2 cellular contexts compared by ENCODE assay signal in the genomic region with DNA sequence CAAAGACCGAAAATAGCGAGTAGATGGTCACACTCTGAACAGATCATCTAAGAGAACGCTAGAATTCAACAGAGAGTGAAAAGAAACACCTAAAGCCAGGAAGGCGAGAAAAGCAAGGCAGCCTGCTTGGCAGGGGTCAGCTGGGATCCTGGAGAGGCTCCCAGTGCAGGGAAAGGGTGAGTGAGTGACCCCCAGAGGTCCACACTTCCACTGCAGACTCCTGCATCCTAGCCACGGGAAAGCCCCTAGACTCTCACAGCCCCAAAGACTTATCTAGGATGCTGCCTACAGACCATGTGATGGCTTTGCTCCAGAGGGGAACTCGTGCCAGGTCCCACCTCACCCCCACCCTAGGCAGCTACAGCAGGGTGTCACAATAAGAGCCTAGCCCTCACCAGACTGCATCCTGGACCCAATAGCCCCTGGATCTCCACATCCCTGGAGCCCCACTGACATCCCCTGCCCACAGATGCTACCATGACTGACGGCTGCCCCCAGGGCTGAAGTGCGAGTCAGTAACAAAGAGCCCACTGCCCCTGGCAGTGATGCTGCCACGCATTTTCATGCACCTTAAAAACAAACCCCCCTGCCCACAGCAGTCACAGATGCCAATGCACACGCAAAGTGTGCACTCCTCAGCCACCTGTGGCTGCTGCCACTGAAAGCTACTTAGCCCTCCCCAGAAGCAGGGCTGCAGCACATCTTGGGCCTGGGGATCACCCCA.
TF ChIP-seq lines count a peak whose summit lies in the region.

No MANE protein-coding gene starts in this region.

TF ChIP-seq in Ishikawa, 13 proteins besides CTCF, POLR2A, EP300 and RAD21:
- TF ChIP-seq CEBPB (IDR thresholded peaks at IDR 0.05): no peak
- TF ChIP-seq EGR1 (IDR thresholded peaks at IDR 0.05): no peak
- TF ChIP-seq, protein P1, sequence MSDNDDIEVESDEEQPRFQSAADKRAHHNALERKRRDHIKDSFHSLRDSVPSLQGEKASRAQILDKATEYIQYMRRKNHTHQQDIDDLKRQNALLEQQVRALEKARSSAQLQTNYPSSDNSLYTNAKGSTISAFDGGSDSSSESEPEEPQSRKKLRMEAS (IDR thresholded peaks at IDR 0.05): no peak
- no peak for TF ChIP-seq TCF12 (IDR thresholded peaks at IDR 0.05; ENCODE audit: low read depth)
- TF ChIP-seq, protein P2, sequence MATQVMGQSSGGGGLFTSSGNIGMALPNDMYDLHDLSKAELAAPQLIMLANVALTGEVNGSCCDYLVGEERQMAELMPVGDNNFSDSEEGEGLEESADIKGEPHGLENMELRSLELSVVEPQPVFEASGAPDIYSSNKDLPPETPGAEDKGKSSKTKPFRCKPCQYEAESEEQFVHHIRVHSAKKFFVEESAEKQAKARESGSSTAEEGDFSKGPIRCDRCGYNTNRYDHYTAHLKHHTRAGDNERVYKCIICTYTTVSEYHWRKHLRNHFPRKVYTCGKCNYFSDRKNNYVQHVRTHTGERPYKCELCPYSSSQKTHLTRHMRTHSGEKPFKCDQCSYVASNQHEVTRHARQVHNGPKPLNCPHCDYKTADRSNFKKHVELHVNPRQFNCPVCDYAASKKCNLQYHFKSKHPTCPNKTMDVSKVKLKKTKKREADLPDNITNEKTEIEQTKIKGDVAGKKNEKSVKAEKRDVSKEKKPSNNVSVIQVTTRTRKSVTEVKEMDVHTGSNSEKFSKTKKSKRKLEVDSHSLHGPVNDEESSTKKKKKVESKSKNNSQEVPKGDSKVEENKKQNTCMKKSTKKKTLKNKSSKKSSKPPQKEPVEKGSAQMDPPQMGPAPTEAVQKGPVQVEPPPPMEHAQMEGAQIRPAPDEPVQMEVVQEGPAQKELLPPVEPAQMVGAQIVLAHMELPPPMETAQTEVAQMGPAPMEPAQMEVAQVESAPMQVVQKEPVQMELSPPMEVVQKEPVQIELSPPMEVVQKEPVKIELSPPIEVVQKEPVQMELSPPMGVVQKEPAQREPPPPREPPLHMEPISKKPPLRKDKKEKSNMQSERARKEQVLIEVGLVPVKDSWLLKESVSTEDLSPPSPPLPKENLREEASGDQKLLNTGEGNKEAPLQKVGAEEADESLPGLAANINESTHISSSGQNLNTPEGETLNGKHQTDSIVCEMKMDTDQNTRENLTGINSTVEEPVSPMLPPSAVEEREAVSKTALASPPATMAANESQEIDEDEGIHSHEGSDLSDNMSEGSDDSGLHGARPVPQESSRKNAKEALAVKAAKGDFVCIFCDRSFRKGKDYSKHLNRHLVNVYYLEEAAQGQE (IDR thresholded peaks at IDR 0.05; ENCODE audit: low read depth): no peak
- TF ChIP-seq TAF1 (IDR thresholded peaks at IDR 0.05; ENCODE audit: low read depth): no peak
- TF ChIP-seq FOXM1 (IDR thresholded peaks at IDR 0.05; ENCODE audit: borderline replicate concordance, low read depth): no peak
- TF ChIP-seq NFIC (IDR thresholded peaks at IDR 0.05): no peak
- TF ChIP-seq, protein P3, sequence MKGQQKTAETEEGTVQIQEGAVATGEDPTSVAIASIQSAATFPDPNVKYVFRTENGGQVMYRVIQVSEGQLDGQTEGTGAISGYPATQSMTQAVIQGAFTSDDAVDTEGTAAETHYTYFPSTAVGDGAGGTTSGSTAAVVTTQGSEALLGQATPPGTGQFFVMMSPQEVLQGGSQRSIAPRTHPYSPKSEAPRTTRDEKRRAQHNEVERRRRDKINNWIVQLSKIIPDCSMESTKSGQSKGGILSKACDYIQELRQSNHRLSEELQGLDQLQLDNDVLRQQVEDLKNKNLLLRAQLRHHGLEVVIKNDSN (IDR thresholded peaks at IDR 0.05): no peak
- no peak for TF ChIP-seq ZBTB7A (IDR thresholded peaks at IDR 0.05; ENCODE audit: low read depth)
- TF ChIP-seq TEAD4 (IDR thresholded peaks at IDR 0.05): no peak
- TF ChIP-seq YY1 (IDR thresholded peaks at IDR 0.05; ENCODE audit: low read depth): no peak
- TF ChIP-seq CREB1 (IDR thresholded peaks at IDR 0.05; ENCODE audit: low read depth): no peak

TF ChIP-seq in H1, 55 proteins besides CTCF, POLR2A, EP300 and RAD21:
- TF ChIP-seq, protein P4, sequence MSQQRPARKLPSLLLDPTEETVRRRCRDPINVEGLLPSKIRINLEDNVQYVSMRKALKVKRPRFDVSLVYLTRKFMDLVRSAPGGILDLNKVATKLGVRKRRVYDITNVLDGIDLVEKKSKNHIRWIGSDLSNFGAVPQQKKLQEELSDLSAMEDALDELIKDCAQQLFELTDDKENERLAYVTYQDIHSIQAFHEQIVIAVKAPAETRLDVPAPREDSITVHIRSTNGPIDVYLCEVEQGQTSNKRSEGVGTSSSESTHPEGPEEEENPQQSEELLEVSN (IDR thresholded peaks at IDR 0.05): no peak
- no peak for TF ChIP-seq GABPA (IDR thresholded peaks at IDR 0.05; ENCODE audit: borderline replicate concordance, insufficient read depth, low read length)
- TF ChIP-seq NANOG (IDR thresholded peaks at IDR 0.05; ENCODE audit: insufficient read depth, low read depth, low read length, poor library complexity, severe bottlenecking): no peak
- TF ChIP-seq KDM5A (IDR thresholded peaks at IDR 0.05; ENCODE audit: low read length): no peak
- TF ChIP-seq, protein P5, sequence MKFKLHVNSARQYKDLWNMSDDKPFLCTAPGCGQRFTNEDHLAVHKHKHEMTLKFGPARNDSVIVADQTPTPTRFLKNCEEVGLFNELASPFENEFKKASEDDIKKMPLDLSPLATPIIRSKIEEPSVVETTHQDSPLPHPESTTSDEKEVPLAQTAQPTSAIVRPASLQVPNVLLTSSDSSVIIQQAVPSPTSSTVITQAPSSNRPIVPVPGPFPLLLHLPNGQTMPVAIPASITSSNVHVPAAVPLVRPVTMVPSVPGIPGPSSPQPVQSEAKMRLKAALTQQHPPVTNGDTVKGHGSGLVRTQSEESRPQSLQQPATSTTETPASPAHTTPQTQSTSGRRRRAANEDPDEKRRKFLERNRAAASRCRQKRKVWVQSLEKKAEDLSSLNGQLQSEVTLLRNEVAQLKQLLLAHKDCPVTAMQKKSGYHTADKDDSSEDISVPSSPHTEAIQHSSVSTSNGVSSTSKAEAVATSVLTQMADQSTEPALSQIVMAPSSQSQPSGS (IDR thresholded peaks at IDR 0.05; ENCODE audit: low read length): no peak
- no peak for TF ChIP-seq SIX5 (IDR thresholded peaks at IDR 0.05; ENCODE audit: low read depth, low read length)
- no peak for TF ChIP-seq SUZ12 (IDR thresholded peaks at IDR 0.05; ENCODE audit: low read length)
- TF ChIP-seq SP1 (IDR thresholded peaks at IDR 0.05; ENCODE audit: low read depth, low read length): no peak
- TF ChIP-seq RBBP5 (IDR thresholded peaks at IDR 0.05; ENCODE audit: borderline replicate concordance, low read depth, low read length): no peak
- no peak for TF ChIP-seq HDAC2 (IDR thresholded peaks at IDR 0.05; ENCODE audit: borderline replicate concordance in 1 of 2, low read depth in 2 of 2, low read length in 2 of 2)
- no peak for TF ChIP-seq GTF2F1 (IDR thresholded peaks at IDR 0.05; ENCODE audit: borderline replicate concordance, low read depth, low read length)
- TF ChIP-seq YY1 (IDR thresholded peaks at IDR 0.05; ENCODE audit: low read depth, low read length): no peak
